Comparison of ENCODE assay signal across 15 cellular contexts in genomic region chr5:150503386-150503785, GRCh38. TPM values are rescaled to one million over a fixed set of nuclear protein-coding genes. Genes with fewer than 3 reads are reported as not detected.
DNase-seq lines count a peak whose midpoint lies in the region; ATAC-seq and TF ChIP-seq lines count a peak whose summit lies in the region.
"Had no signal": no experiment of that assay in that cellular context is flagged by ENCODE, and none has a peak within 500 bp of the region (broad histone marks: within the 10 kb centered on the region; RNA-seq: fewer than 3 reads in every experiment).

No MANE protein-coding gene starts in this region.

- H3K4me1 Mint-ChIP-seq in natural killer cell, result no peaks in the 10 kb centered on the region
- H3K4me1 Mint-ChIP-seq: activated naive CD8-positive, alpha-beta T cell treated with anti-CD3 and anti-CD28 coated beads, Interleukin-2, amount 50 U/mL, for 24 hours had no signal

- H3K4me1 ChIP-seq in lung (ENCODE audit: control insufficient read depth in 2 of 2, insufficient read depth in 2 of 2, low read length in 2 of 2) (peaks cover 69 to 84% of the 10 kb centered on the region in 2 donors), stomach smooth muscle (ENCODE audit: control insufficient read depth, insufficient read depth, low read length) (peaks cover 93% of the 10 kb centered on the region), prostate gland (replicated peaks) (peaks cover 44% of the 10 kb centered on the region)

- TF ChIP-seq POLR2A in prostate gland (IDR thresholded peaks at IDR 0.05), result no peak

- H3K36me3 ChIP-seq in lung (ENCODE audit: control insufficient read depth in 2 of 2, insufficient read depth in 2 of 2, low read length in 2 of 2), result no peaks in the 10 kb centered on the region
- peaks cover 2 to 7% of the 10 kb centered on the region in 2 donors for H3K36me3 ChIP-seq in stomach smooth muscle (ENCODE audit: control insufficient read depth in 2 of 2, insufficient read depth in 2 of 2, low read length in 2 of 2)
- H3K36me3 ChIP-seq in prostate gland, result no peaks in the 10 kb centered on the region
- H3K36me3 ChIP-seq: SJCRH30 had no signal

- CTCF ChIA-PET in RWPE1 (lab: Yijun Ruan, JAX), result no interaction called here

- no peak for ATAC-seq in lung (ENCODE audit: insufficient read depth, low FRiP score)
- no peak for ATAC-seq in natural killer cell
- ATAC-seq: activated naive CD8-positive, alpha-beta T cell treated with anti-CD3 and anti-CD28 coated beads, Interleukin-2, amount 50 U/mL, for 24 hours had no signal

- H3K27ac ChIP-seq in RWPE1, result peak overlapping the region; percentile 97
- H3K27ac ChIP-seq in cingulate gyrus (ENCODE audit: low read depth, low read length), result peak overlapping the region; percentile 99
- peak overlapping the region; percentile 72 to 81 for H3K27ac ChIP-seq in lung (ENCODE audit: low read depth in 1 of 2, low read length in 1 of 2)
- H3K27ac ChIP-seq in stomach smooth muscle (ENCODE audit: low read length), result peak overlapping the region; percentile 24
- peak overlapping the region in 1 of 2 donors; percentile 22 for H3K27ac ChIP-seq in prostate gland
- H3K27ac ChIP-seq: SJCRH30 had no signal

- DNase-seq in RWPE1 (ENCODE audit: low spot score) (no peak), lung (ENCODE audit: low spot score) (peak; percentile 43), prostate gland (ENCODE audit: low spot score) (no peak), natural killer cell (no peak), SKM-1 treated with dmso at 0.1 percent for 144 hours (lab: John Stamatoyannopoulos, UW; ENCODE audit: unreplicated experiment) (no peak), NCI-H1092 (lab: John Stamatoyannopoulos, UW) (no peak)
- DNase-seq: activated CD4-positive, alpha-beta T cell treated with anti-CD3 and anti-CD28 coated beads for 48 hours; activated naive CD8-positive, alpha-beta T cell treated with anti-CD3 and anti-CD28 coated beads, Interleukin-2, amount 50 U/mL, for 24 hours; activated T-cell treated with anti-CD3 and anti-CD28 coated beads, Interleukin-2, amount 50 U/mL, for 24 hours; Caco-2; HCEC 1CT; SJCRH30 had no signal

- H3K4me3 ChIP-seq in lung, result no peak overlapping the region
- H3K4me3 ChIP-seq in stomach smooth muscle (ENCODE audit: low read length in 2 of 2), result no peak overlapping the region
- H3K4me3 ChIP-seq in prostate gland, result no peak overlapping the region
- H3K4me3 ChIP-seq: SJCRH30 had no signal

- no peak overlapping the region for H3K4me3 Mint-ChIP-seq in natural killer cell
- H3K4me3 Mint-ChIP-seq: activated naive CD8-positive, alpha-beta T cell treated with anti-CD3 and anti-CD28 coated beads, Interleukin-2, amount 50 U/mL, for 24 hours; activated T-cell treated with anti-CD3 and anti-CD28 coated beads, Interleukin-2, amount 50 U/mL, for 24 hours; dendritic cell treated with granulocyte-macrophage colony-stimulating factor and Interleukin-4, amounts not matched to agents 40 ng/mL and 50 ng/mL, for 4 days had no signal

- WGBS in lung, 2 donors, result 65 to 92% methylated on average over 4 of the region's 4 CpGs
- 87% methylated on average over 4 of the region's 4 CpGs for WGBS in prostate gland

- POLR2A ChIA-PET in RWPE1 (lab: Yijun Ruan, JAX; ENCODE audit: low non-redundant PET), result no interaction called here

- no peak for TF ChIP-seq CTCF in RWPE1 (conservative IDR thresholded peaks at IDR 0.05; ENCODE audit: low read depth)
- no peak for TF ChIP-seq CTCF in lung (IDR thresholded peaks at IDR 0.05; ENCODE audit: control extremely low read depth, extremely low read depth)
- TF ChIP-seq CTCF in prostate gland (IDR thresholded peaks at IDR 0.05), result no peak
- TF ChIP-seq CTCF in natural killer cell (IDR thresholded peaks at IDR 0.05), result no peak

- no peaks in the 10 kb centered on the region for H3K9me3 Mint-ChIP-seq in natural killer cell
- H3K9me3 Mint-ChIP-seq: activated naive CD8-positive, alpha-beta T cell treated with anti-CD3 and anti-CD28 coated beads, Interleukin-2, amount 50 U/mL, for 24 hours; activated T-cell treated with anti-CD3 and anti-CD28 coated beads, Interleukin-2, amount 50 U/mL, for 24 hours; dendritic cell treated with granulocyte-macrophage colony-stimulating factor and Interleukin-4, amounts not matched to agents 40 ng/mL and 50 ng/mL, for 4 days had no signal

- H3K27me3 Mint-ChIP-seq in natural killer cell (ENCODE audit: low read depth in 2 of 2), result no peaks in the 10 kb centered on the region
- H3K27me3 Mint-ChIP-seq: activated naive CD8-positive, alpha-beta T cell treated with anti-CD3 and anti-CD28 coated beads, Interleukin-2, amount 50 U/mL, for 24 hours; activated T-cell treated with anti-CD3 and anti-CD28 coated beads, Interleukin-2, amount 50 U/mL, for 24 hours; dendritic cell treated with granulocyte-macrophage colony-stimulating factor and Interleukin-4, amounts not matched to agents 40 ng/mL and 50 ng/mL, for 4 days had no signal

- no peak overlapping the region for H3K27ac Mint-ChIP-seq in natural killer cell
- H3K27ac Mint-ChIP-seq: activated naive CD8-positive, alpha-beta T cell treated with anti-CD3 and anti-CD28 coated beads, Interleukin-2, amount 50 U/mL, for 24 hours; activated T-cell treated with anti-CD3 and anti-CD28 coated beads, Interleukin-2, amount 50 U/mL, for 24 hours; dendritic cell treated with granulocyte-macrophage colony-stimulating factor and Interleukin-4, amounts not matched to agents 40 ng/mL and 50 ng/mL, for 4 days had no signal

- intact Hi-C loops in prostate gland (cut with DNase I), result no loop called here
- intact Hi-C loops in natural killer cell (cut with micrococcal nuclease), result no loop called here

- no peaks in the 10 kb centered on the region for H3K36me3 Mint-ChIP-seq in natural killer cell

- no peaks in the 10 kb centered on the region for H3K9me3 ChIP-seq in lung (ENCODE audit: control insufficient read depth in 2 of 2, insufficient read depth in 1 of 2, low read length in 1 of 2)
- no peaks in the 10 kb centered on the region for H3K9me3 ChIP-seq in stomach smooth muscle (ENCODE audit: control insufficient read depth in 2 of 2, low read length in 2 of 2)
- no peaks in the 10 kb centered on the region for H3K9me3 ChIP-seq in prostate gland
- H3K9me3 ChIP-seq: Caco-2, SJCRH30 had no signal

- no peak overlapping the region for H3K9ac ChIP-seq in stomach smooth muscle (ENCODE audit: low read length in 2 of 2)

- H3K27me3 ChIP-seq in lung (ENCODE audit: control insufficient read depth, insufficient read depth), result no peaks in the 10 kb centered on the region
- no peaks in the 10 kb centered on the region for H3K27me3 ChIP-seq in stomach smooth muscle (ENCODE audit: control insufficient read depth in 1 of 2, insufficient read depth in 2 of 2, low read length in 2 of 2)
- no peaks in the 10 kb centered on the region for H3K27me3 ChIP-seq in prostate gland (replicated peaks; ENCODE audit: insufficient read depth)
- H3K27me3 ChIP-seq: SJCRH30 had no signal

RNA-seq across cellular contexts. Expression of gene NDST1, which starts 4.5 kb away (rescaled TPM):
- total RNA-seq in lung (100 to 1,000 TPM in 1 of 2 donors, 10 to 100 TPM in 1; 71.6 to 145 TPM), prostate gland (100 to 1,000 TPM in 1 of 2 donors, 10 to 100 TPM in 1; 65.8 to 175 TPM), natural killer cell (10 to 100 TPM in 1 of 3 donors, 1 to 10 TPM in 2; 2.8 to 12.3 (median 4.3) TPM)
- 10 to 100 TPM; 45.6 to 49.8 TPM for polyA plus RNA-seq in lung

RNA-seq across cellular contexts. Expression of gene RPS14, which starts 53.8 kb away (rescaled TPM):
- total RNA-seq in lung (1,000 to 10,000 TPM; 1,065 to 1,395 TPM), prostate gland (1,000 to 10,000 TPM; 1,708 to 3,672 TPM), natural killer cell (1,000 to 10,000 TPM; 1,744 to 2,278 (median 2,016) TPM)
- 1,000 to 10,000 TPM; 3,509 to 4,623 TPM for polyA plus RNA-seq in lung

Comparison
In these comparisons a context has a peak if more than half of its experiments do, and no peak if none do; other contexts are left out.
1. RNA of gene NDST1, which starts 4.5 kb away (total RNA-seq): 65.8 to 175 TPM in prostate gland and 71.6 to 145 TPM in lung; 2.8 to 12.3 TPM in natural killer cell; every median in the first group is over 4 times any median in the second.